ENCODE assay signal across 2 cellular contexts in the genomic region with DNA sequence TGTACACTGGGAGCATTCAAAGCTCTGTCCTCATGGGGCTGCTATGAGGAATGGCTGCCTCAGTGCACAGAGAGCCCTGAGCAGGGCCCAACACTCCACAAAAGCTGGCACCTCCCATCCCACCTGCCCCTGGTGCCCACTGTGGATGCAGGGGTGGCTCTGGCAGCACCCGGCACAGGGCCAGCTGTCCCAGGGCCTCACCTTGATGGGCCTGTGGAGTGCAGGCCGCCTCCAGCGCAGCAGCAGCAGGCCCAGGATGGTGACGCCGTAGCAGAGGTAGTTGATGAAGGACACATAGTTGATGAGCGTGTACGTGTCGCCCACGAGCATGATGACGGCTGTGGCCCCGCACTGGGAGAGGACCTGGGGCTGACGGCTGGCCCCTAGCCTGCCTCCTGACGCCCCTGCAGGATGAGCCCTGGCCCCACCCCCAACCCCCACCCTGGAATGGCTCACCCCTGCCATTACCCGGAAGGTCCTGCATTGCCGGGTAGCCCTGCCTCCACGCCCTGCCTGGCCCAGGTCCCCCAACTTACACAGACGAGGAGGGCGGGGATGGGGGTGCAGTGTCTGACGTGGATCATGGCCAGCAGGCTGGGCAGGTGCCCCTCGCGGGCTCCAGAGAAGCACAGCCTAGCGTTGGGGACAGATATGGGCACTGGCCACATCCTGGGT.
TF ChIP-seq lines count a peak whose summit lies in the region.

No MANE protein-coding gene starts in this region.

TF ChIP-seq in SK-N-SH treated with all-trans-retinoic acid at 6 μM for 48 hours, 23 proteins besides CTCF, POLR2A, EP300 and RAD21 (continued from another document):
- TF ChIP-seq, protein P1, sequence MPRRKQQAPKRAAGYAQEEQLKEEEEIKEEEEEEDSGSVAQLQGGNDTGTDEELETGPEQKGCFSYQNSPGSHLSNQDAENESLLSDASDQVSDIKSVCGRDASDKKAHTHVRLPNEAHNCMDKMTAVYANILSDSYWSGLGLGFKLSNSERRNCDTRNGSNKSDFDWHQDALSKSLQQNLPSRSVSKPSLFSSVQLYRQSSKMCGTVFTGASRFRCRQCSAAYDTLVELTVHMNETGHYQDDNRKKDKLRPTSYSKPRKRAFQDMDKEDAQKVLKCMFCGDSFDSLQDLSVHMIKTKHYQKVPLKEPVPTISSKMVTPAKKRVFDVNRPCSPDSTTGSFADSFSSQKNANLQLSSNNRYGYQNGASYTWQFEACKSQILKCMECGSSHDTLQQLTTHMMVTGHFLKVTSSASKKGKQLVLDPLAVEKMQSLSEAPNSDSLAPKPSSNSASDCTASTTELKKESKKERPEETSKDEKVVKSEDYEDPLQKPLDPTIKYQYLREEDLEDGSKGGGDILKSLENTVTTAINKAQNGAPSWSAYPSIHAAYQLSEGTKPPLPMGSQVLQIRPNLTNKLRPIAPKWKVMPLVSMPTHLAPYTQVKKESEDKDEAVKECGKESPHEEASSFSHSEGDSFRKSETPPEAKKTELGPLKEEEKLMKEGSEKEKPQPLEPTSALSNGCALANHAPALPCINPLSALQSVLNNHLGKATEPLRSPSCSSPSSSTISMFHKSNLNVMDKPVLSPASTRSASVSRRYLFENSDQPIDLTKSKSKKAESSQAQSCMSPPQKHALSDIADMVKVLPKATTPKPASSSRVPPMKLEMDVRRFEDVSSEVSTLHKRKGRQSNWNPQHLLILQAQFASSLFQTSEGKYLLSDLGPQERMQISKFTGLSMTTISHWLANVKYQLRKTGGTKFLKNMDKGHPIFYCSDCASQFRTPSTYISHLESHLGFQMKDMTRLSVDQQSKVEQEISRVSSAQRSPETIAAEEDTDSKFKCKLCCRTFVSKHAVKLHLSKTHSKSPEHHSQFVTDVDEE (CRISPR knock-in tag; IDR thresholded peaks at IDR 0.05) = no peak
- TF ChIP-seq, protein P2, sequence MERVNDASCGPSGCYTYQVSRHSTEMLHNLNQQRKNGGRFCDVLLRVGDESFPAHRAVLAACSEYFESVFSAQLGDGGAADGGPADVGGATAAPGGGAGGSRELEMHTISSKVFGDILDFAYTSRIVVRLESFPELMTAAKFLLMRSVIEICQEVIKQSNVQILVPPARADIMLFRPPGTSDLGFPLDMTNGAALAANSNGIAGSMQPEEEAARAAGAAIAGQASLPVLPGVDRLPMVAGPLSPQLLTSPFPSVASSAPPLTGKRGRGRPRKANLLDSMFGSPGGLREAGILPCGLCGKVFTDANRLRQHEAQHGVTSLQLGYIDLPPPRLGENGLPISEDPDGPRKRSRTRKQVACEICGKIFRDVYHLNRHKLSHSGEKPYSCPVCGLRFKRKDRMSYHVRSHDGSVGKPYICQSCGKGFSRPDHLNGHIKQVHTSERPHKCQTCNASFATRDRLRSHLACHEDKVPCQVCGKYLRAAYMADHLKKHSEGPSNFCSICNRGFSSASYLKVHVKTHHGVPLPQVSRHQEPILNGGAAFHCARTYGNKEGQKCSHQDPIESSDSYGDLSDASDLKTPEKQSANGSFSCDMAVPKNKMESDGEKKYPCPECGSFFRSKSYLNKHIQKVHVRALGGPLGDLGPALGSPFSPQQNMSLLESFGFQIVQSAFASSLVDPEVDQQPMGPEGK (CRISPR knock-in tag; IDR thresholded peaks at IDR 0.05; ENCODE audit: borderline replicate concordance) = no peak
- no peak for TF ChIP-seq ZFP3 (CRISPR knock-in tag; IDR thresholded peaks at IDR 0.05)
- no peak for TF ChIP-seq CSDC2 (CRISPR knock-in tag; IDR thresholded peaks at IDR 0.05)
- TF ChIP-seq ZC3H10 (CRISPR knock-in tag; IDR thresholded peaks at IDR 0.05) = no peak
- TF ChIP-seq ESRRG (CRISPR knock-in tag; IDR thresholded peaks at IDR 0.05) = no peak
- TF ChIP-seq PPARA (CRISPR knock-in tag; IDR thresholded peaks at IDR 0.05; ENCODE audit: borderline replicate concordance) = no peak
- TF ChIP-seq ZFP30 (CRISPR knock-in tag; IDR thresholded peaks at IDR 0.05) = no peak
- TF ChIP-seq ZNF70 (CRISPR knock-in tag; IDR thresholded peaks at IDR 0.05) = no peak
- TF ChIP-seq TCF4 (CRISPR knock-in tag; IDR thresholded peaks at IDR 0.05; ENCODE audit: borderline replicate concordance) = no peak
- no peak for TF ChIP-seq SNAI2 (CRISPR knock-in tag; IDR thresholded peaks at IDR 0.05)
- TF ChIP-seq RARB (CRISPR knock-in tag; IDR thresholded peaks at IDR 0.05) = no peak
- TF ChIP-seq ZNF8 (CRISPR knock-in tag; IDR thresholded peaks at IDR 0.05) = no peak

TF ChIP-seq in HEK293T, 16 proteins besides CTCF, POLR2A, EP300 and RAD21 (continued from another document):
- TF ChIP-seq, protein P3, sequence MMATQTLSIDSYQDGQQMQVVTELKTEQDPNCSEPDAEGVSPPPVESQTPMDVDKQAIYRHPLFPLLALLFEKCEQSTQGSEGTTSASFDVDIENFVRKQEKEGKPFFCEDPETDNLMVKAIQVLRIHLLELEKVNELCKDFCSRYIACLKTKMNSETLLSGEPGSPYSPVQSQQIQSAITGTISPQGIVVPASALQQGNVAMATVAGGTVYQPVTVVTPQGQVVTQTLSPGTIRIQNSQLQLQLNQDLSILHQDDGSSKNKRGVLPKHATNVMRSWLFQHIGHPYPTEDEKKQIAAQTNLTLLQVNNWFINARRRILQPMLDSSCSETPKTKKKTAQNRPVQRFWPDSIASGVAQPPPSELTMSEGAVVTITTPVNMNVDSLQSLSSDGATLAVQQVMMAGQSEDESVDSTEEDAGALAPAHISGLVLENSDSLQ (IDR thresholded peaks at IDR 0.05) = no peak
- TF ChIP-seq SUZ12 (IDR thresholded peaks at IDR 0.05) = no peak
